In the genomic region with DNA sequence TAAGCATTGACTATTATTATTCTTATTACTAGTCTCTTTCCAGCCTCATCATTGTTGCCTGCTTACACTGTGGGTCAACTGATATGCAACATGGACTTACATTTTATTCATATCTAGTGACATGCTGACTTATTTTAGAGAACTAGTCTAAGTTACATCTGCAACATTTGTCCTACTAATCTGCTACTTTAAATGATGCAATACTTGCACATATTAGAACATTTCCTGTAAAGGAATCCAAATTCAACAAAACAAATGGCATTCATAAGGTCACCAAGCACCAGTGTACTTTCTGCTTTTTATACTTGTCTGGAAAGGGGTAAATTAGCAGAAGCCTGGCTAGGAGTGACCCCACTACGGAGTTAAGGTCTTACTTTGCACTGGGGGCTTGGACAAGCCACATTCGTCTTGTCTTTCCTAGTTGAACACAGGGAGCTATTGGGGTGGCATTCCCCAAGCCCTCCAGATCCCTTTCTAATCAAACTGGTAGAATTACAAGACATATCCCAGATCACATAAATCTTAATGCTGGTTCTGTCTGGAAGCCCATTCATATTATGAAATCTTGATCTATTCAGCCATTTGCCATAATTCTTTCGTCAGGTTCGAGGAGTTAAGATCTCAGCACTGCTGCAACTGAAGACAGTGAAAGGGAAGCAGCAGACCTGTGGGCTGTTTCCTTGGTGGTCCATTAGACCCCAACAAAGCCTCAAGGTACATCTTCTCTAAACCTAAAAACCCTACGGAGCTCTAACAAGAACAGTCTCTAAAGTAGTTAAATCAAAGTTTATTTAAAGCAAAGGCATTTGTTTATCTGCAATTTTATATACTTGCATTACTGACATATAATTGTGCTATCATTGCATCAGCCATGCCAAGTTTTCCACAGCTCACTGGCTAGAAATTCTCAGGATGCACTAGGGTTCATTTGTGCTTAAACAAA, we compare ENCODE assay signal across 1 cellular context.
TF ChIP-seq lines count a peak whose summit lies in the region.

No MANE protein-coding gene starts in this region.

TF ChIP-seq in K562, 482 proteins besides CTCF, POLR2A, EP300 and RAD21 (continued from another document and continues in another):
- TF ChIP-seq MITF (IDR thresholded peaks at IDR 0.05): no peak
- TF ChIP-seq MTA1 (IDR thresholded peaks at IDR 0.05; ENCODE audit: borderline replicate concordance): no peak
- no peak for TF ChIP-seq TOE1 (IDR thresholded peaks at IDR 0.05; ENCODE audit: borderline replicate concordance)
- TF ChIP-seq TOE1 (CRISPR knock-in tag; IDR thresholded peaks at IDR 0.05; ENCODE audit: borderline replicate concordance, low read depth): no peak
- no peak for TF ChIP-seq PHB2 (IDR thresholded peaks at IDR 0.05; ENCODE audit: low read depth)
- no peak for TF ChIP-seq ZNF696 (CRISPR knock-in tag; conservative IDR thresholded peaks at IDR 0.05)
- TF ChIP-seq E4F1 (CRISPR knock-in tag; IDR thresholded peaks at IDR 0.05; ENCODE audit: borderline replicate concordance): peak; percentile 66; the same call in 1 of the 2 replicates
- TF ChIP-seq, protein P1, sequence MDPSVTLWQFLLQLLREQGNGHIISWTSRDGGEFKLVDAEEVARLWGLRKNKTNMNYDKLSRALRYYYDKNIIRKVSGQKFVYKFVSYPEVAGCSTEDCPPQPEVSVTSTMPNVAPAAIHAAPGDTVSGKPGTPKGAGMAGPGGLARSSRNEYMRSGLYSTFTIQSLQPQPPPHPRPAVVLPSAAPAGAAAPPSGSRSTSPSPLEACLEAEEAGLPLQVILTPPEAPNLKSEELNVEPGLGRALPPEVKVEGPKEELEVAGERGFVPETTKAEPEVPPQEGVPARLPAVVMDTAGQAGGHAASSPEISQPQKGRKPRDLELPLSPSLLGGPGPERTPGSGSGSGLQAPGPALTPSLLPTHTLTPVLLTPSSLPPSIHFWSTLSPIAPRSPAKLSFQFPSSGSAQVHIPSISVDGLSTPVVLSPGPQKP (CRISPR knock-in tag; IDR thresholded peaks at IDR 0.05): no peak
- no peak for TF ChIP-seq ZNF408 (CRISPR knock-in tag; IDR thresholded peaks at IDR 0.05; ENCODE audit: low read depth)
- TF ChIP-seq CHCHD3 (CRISPR knock-in tag; IDR thresholded peaks at IDR 0.05): no peak
- TF ChIP-seq SRSF7 (optimal IDR thresholded peaks at IDR 0.05; ENCODE audit: low read depth, low read length): no peak
- TF ChIP-seq NEUROD1 (IDR thresholded peaks at IDR 0.05; ENCODE audit: borderline replicate concordance, low read depth, low read length, partially characterized antibody): no peak
- TF ChIP-seq CHD2 (IDR thresholded peaks at IDR 0.05; ENCODE audit: low read depth, low read length): no peak
- TF ChIP-seq RBM22 (IDR thresholded peaks at IDR 0.05; ENCODE audit: low read depth, low read length, poor library complexity, severe bottlenecking): no peak
- TF ChIP-seq, protein P2, sequence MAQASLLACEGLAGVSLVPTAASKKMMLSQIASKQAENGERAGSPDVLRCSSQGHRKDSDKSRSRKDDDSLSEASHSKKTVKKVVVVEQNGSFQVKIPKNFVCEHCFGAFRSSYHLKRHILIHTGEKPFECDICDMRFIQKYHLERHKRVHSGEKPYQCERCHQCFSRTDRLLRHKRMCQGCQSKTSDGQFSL (CRISPR knock-in tag; IDR thresholded peaks at IDR 0.05): no peak
- TF ChIP-seq, protein P2 (tag; IDR thresholded peaks at IDR 0.05): peak in 1 of 2 experiments; percentile 22; a peak in 2 of 4 replicates
- TF ChIP-seq ZNF644 (tag; IDR thresholded peaks at IDR 0.05; ENCODE audit: low read depth): peak; percentile 53; the same call in 1 of the 2 replicates
- no peak for TF ChIP-seq ARHGAP35 (IDR thresholded peaks at IDR 0.05; ENCODE audit: partially characterized antibody)
- no peak for TF ChIP-seq CBFA2T3 (IDR thresholded peaks at IDR 0.05)
- no peak for TF ChIP-seq HNRNPK (IDR thresholded peaks at IDR 0.05; ENCODE audit: low read depth, low read length, poor library complexity, severe bottlenecking)
- no peak for TF ChIP-seq ZNF436 (CRISPR knock-in tag; IDR thresholded peaks at IDR 0.05)
- TF ChIP-seq, protein P3, sequence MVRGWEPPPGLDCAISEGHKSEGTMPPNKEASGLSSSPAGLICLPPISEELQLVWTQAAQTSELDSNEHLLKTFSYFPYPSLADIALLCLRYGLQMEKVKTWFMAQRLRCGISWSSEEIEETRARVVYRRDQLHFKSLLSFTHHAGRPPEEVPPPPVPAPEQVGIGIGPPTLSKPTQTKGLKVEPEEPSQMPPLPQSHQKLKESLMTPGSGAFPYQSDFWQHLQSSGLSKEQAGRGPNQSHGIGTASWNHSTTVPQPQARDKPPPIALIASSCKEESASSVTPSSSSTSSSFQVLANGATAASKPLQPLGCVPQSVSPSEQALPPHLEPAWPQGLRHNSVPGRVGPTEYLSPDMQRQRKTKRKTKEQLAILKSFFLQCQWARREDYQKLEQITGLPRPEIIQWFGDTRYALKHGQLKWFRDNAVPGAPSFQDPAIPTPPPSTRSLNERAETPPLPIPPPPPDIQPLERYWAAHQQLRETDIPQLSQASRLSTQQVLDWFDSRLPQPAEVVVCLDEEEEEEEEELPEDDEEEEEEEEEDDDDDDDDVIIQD (CRISPR knock-in tag; IDR thresholded peaks at IDR 0.05): no peak
- no peak for TF ChIP-seq NCOA2 (IDR thresholded peaks at IDR 0.05; ENCODE audit: partially characterized antibody in 2 of 2)
- no peak for TF ChIP-seq ARID4B (CRISPR knock-in tag; IDR thresholded peaks at IDR 0.05)
- no peak for TF ChIP-seq GTF2F1 (IDR thresholded peaks at IDR 0.05; ENCODE audit: low read depth, low read length)
- 0 out of 2 replicates have a peak, but pooled peaks have one; percentile 55 for TF ChIP-seq ZNF717 (CRISPR knock-in tag; IDR thresholded peaks at IDR 0.05)
- TF ChIP-seq ZKSCAN8 (CRISPR knock-in tag; IDR thresholded peaks at IDR 0.05): no peak
- TF ChIP-seq RFX5 (IDR thresholded peaks at IDR 0.05; ENCODE audit: low read depth, low read length): no peak
- 0 out of 2 replicates have a peak, but pooled peaks have one; percentile 17 for TF ChIP-seq ZNF583 (CRISPR knock-in tag; IDR thresholded peaks at IDR 0.05)
- no peak for TF ChIP-seq IFI16 (CRISPR knock-in tag; IDR thresholded peaks at IDR 0.05)
- no peak for TF ChIP-seq HDAC1 (IDR thresholded peaks at IDR 0.05)
- TF ChIP-seq SRSF1 (IDR thresholded peaks at IDR 0.05; ENCODE audit: low read depth, low read length): no peak
- TF ChIP-seq TAF15 (IDR thresholded peaks at IDR 0.05; ENCODE audit: low read depth, low read length): no peak
- 0 out of 2 replicates have a peak, but pooled peaks have one; percentile 12 for TF ChIP-seq SOX6 (IDR thresholded peaks at IDR 0.05)
- TF ChIP-seq, protein P4, sequence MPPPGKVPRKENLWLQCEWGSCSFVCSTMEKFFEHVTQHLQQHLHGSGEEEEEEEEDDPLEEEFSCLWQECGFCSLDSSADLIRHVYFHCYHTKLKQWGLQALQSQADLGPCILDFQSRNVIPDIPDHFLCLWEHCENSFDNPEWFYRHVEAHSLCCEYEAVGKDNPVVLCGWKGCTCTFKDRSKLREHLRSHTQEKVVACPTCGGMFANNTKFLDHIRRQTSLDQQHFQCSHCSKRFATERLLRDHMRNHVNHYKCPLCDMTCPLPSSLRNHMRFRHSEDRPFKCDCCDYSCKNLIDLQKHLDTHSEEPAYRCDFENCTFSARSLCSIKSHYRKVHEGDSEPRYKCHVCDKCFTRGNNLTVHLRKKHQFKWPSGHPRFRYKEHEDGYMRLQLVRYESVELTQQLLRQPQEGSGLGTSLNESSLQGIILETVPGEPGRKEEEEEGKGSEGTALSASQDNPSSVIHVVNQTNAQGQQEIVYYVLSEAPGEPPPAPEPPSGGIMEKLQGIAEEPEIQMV (tag; conservative IDR thresholded peaks at IDR 0.05; ENCODE audit: low read depth): no peak
- TF ChIP-seq CHD1 (IDR thresholded peaks at IDR 0.05; ENCODE audit: low read length): no peak
- peak; percentile 52; the same call in 1 of the 2 replicates for TF ChIP-seq HSF4 (CRISPR knock-in tag; IDR thresholded peaks at IDR 0.05; ENCODE audit: borderline replicate concordance)
- no peak for TF ChIP-seq ZNF174 (CRISPR knock-in tag; IDR thresholded peaks at IDR 0.05)
- TF ChIP-seq, protein P5, sequence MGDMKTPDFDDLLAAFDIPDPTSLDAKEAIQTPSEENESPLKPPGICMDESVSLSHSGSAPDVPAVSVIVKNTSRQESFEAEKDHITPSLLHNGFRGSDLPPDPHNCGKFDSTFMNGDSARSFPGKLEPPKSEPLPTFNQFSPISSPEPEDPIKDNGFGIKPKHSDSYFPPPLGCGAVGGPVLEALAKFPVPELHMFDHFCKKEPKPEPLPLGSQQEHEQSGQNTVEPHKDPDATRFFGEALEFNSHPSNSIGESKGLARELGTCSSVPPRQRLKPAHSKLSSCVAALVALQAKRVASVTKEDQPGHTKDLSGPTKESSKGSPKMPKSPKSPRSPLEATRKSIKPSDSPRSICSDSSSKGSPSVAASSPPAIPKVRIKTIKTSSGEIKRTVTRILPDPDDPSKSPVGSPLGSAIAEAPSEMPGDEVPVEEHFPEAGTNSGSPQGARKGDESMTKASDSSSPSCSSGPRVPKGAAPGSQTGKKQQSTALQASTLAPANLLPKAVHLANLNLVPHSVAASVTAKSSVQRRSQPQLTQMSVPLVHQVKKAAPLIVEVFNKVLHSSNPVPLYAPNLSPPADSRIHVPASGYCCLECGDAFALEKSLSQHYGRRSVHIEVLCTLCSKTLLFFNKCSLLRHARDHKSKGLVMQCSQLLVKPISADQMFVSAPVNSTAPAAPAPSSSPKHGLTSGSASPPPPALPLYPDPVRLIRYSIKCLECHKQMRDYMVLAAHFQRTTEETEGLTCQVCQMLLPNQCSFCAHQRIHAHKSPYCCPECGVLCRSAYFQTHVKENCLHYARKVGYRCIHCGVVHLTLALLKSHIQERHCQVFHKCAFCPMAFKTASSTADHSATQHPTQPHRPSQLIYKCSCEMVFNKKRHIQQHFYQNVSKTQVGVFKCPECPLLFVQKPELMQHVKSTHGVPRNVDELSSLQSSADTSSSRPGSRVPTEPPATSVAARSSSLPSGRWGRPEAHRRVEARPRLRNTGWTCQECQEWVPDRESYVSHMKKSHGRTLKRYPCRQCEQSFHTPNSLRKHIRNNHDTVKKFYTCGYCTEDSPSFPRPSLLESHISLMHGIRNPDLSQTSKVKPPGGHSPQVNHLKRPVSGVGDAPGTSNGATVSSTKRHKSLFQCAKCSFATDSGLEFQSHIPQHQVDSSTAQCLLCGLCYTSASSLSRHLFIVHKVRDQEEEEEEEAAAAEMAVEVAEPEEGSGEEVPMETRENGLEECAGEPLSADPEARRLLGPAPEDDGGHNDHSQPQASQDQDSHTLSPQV (IDR thresholded peaks at IDR 0.05): peak; percentile 67
